Comparison of ENCODE assay signal across 1 cellular context in the genomic region with DNA sequence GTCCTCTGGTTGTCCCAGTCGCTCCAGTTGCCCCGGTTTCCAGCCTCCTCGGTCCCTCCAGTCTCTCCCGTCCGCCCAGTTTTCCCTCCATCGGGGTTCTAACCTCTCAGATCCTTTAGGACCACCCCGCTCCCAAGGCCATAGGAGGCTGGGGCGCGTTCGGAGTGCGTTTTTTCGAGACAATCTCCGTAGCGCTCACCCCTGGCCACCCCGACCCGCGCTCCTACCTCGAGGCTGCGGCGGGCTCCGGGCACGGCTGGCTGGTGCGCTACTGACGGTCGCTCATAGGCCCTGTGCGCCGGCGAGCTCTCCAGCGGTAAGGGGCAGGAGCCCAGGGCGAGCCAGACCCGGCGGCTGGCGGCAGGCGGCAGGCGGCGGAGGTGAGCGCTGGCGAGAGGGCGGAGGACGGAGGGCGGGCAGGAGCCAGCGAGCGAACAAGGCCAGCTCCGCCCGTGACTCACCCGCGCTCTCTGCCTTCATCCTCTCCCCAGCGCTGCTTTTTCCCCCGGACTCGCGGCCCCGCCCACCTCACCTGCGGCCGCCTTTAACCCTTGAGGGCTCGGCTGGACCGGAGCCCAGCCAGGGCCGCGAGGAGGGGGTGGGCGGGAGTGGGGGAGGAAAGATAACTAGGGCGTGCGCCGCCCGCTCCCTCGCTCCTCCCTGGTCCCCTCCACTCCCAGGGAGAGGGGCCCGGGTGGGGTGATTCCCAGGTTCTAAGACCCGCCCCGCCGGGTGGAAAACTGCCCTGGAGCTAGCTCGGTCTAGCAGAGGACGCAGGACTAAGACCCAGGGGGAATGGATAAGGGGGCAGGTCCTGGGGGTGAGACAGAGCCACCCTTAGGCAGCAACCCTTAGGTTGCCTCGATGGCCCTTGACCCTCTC.
TF ChIP-seq lines count a peak whose summit lies in the region.

A gene (minus strand): TSS at position 472 of the 882 bp plus-strand sequence. CDS start 2,734 bp downstream, outside the sequence.

TF ChIP-seq in A549, 52 proteins besides CTCF, POLR2A, EP300 and RAD21 (continued from another document):
- TF ChIP-seq, protein P1, sequence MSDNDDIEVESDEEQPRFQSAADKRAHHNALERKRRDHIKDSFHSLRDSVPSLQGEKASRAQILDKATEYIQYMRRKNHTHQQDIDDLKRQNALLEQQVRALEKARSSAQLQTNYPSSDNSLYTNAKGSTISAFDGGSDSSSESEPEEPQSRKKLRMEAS (IDR thresholded peaks at IDR 0.05): 0 out of 2 replicates have a peak, but pooled peaks have one; percentile 72
- TF ChIP-seq MAFK (IDR thresholded peaks at IDR 0.05; ENCODE audit: partially characterized antibody): no peak
- TF ChIP-seq, protein P2, sequence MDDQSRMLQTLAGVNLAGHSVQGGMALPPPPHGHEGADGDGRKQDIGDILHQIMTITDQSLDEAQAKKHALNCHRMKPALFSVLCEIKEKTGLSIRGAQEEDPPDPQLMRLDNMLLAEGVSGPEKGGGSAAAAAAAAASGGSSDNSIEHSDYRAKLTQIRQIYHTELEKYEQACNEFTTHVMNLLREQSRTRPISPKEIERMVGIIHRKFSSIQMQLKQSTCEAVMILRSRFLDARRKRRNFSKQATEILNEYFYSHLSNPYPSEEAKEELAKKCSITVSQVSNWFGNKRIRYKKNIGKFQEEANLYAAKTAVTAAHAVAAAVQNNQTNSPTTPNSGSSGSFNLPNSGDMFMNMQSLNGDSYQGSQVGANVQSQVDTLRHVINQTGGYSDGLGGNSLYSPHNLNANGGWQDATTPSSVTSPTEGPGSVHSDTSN (IDR thresholded peaks at IDR 0.05): no peak
- TF ChIP-seq RARB (CRISPR knock-in tag; IDR thresholded peaks at IDR 0.05): no peak
- no peak for TF ChIP-seq MYC (IDR thresholded peaks at IDR 0.05; ENCODE audit: borderline replicate concordance, low read length)
- TF ChIP-seq POLR2AphosphoS2 (conservative IDR thresholded peaks at IDR 0.05; ENCODE audit: low read length): no peak
- no peak for TF ChIP-seq SREBF2 (IDR thresholded peaks at IDR 0.05)
- TF ChIP-seq ZC3H11A (IDR thresholded peaks at IDR 0.05): no peak
- no peak for TF ChIP-seq CHD4 (IDR thresholded peaks at IDR 0.05; ENCODE audit: borderline replicate concordance)
- TF ChIP-seq ESRRA (IDR thresholded peaks at IDR 0.05; ENCODE audit: borderline replicate concordance, low read length): no peak
- TF ChIP-seq CBX2 (IDR thresholded peaks at IDR 0.05; ENCODE audit: borderline replicate concordance, low read depth): no peak
- TF ChIP-seq SMC3 (IDR thresholded peaks at IDR 0.05): peak; percentile 30; the same call in 1 of the 3 replicates
- no peak for TF ChIP-seq BHLHE40 (IDR thresholded peaks at IDR 0.05; ENCODE audit: low read depth, low read length)
- TF ChIP-seq, protein P3, sequence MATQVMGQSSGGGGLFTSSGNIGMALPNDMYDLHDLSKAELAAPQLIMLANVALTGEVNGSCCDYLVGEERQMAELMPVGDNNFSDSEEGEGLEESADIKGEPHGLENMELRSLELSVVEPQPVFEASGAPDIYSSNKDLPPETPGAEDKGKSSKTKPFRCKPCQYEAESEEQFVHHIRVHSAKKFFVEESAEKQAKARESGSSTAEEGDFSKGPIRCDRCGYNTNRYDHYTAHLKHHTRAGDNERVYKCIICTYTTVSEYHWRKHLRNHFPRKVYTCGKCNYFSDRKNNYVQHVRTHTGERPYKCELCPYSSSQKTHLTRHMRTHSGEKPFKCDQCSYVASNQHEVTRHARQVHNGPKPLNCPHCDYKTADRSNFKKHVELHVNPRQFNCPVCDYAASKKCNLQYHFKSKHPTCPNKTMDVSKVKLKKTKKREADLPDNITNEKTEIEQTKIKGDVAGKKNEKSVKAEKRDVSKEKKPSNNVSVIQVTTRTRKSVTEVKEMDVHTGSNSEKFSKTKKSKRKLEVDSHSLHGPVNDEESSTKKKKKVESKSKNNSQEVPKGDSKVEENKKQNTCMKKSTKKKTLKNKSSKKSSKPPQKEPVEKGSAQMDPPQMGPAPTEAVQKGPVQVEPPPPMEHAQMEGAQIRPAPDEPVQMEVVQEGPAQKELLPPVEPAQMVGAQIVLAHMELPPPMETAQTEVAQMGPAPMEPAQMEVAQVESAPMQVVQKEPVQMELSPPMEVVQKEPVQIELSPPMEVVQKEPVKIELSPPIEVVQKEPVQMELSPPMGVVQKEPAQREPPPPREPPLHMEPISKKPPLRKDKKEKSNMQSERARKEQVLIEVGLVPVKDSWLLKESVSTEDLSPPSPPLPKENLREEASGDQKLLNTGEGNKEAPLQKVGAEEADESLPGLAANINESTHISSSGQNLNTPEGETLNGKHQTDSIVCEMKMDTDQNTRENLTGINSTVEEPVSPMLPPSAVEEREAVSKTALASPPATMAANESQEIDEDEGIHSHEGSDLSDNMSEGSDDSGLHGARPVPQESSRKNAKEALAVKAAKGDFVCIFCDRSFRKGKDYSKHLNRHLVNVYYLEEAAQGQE (IDR thresholded peaks at IDR 0.05): no peak
- TF ChIP-seq RFX5 (IDR thresholded peaks at IDR 0.05): no peak
- no peak for TF ChIP-seq JUNB (IDR thresholded peaks at IDR 0.05)
- no peak for TF ChIP-seq ZFP36 (IDR thresholded peaks at IDR 0.05; ENCODE audit: borderline replicate concordance, partially characterized antibody)
- TF ChIP-seq, protein P4, sequence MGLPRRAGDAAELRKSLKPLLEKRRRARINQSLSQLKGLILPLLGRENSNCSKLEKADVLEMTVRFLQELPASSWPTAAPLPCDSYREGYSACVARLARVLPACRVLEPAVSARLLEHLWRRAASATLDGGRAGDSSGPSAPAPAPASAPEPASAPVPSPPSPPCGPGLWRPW (IDR thresholded peaks at IDR 0.05): no peak
- TF ChIP-seq RNF2 (IDR thresholded peaks at IDR 0.05; ENCODE audit: borderline replicate concordance, low read depth): peak; percentile 58; the same call in 1 of the 2 replicates
- TF ChIP-seq KDM1A (IDR thresholded peaks at IDR 0.05; ENCODE audit: low read depth): no peak
- no peak for TF ChIP-seq FOSB (CRISPR knock-in tag; IDR thresholded peaks at IDR 0.05)
- no peak for TF ChIP-seq ZSCAN20 (CRISPR knock-in tag; IDR thresholded peaks at IDR 0.05)
- TF ChIP-seq RCOR1 (IDR thresholded peaks at IDR 0.05; ENCODE audit: low read depth, low read length): no peak
- TF ChIP-seq HOXB5 (CRISPR knock-in tag; IDR thresholded peaks at IDR 0.05): no peak
- TF ChIP-seq KDM5A (IDR thresholded peaks at IDR 0.05): no peak
- no peak for TF ChIP-seq FOXS1 (CRISPR knock-in tag; IDR thresholded peaks at IDR 0.05)
- no peak for TF ChIP-seq CHD2 (IDR thresholded peaks at IDR 0.05; ENCODE audit: low read length, partially characterized antibody)
- TF ChIP-seq, protein P5, sequence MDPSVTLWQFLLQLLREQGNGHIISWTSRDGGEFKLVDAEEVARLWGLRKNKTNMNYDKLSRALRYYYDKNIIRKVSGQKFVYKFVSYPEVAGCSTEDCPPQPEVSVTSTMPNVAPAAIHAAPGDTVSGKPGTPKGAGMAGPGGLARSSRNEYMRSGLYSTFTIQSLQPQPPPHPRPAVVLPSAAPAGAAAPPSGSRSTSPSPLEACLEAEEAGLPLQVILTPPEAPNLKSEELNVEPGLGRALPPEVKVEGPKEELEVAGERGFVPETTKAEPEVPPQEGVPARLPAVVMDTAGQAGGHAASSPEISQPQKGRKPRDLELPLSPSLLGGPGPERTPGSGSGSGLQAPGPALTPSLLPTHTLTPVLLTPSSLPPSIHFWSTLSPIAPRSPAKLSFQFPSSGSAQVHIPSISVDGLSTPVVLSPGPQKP (IDR thresholded peaks at IDR 0.05; ENCODE audit: low read depth, low read length): no peak
- no peak for TF ChIP-seq CEBPB (IDR thresholded peaks at IDR 0.05)
- TF ChIP-seq HDAC2 (IDR thresholded peaks at IDR 0.05): no peak
